ENCODE assay signal across 14 cellular contexts in genomic region chr13:59247166-59247565, GRCh38.
DNase-seq lines count a peak whose midpoint lies in the region; ATAC-seq and TF ChIP-seq lines count a peak whose summit lies in the region.
"Had no signal": no experiment of that assay in that cellular context is flagged by ENCODE, and none has a peak within 500 bp of the region (broad histone marks: within the 10 kb centered on the region; RNA-seq: fewer than 3 reads in every experiment).

No MANE protein-coding gene starts in this region.

- peaks cover 1% of the 10 kb centered on the region for H3K36me3 Mint-ChIP-seq in endodermal cell (ENCODE audit: low read depth)

- H3K9me3 Mint-ChIP-seq in endodermal cell = no peaks in the 10 kb centered on the region
- H3K9me3 Mint-ChIP-seq: activated T-cell treated with anti-CD3 and anti-CD28 coated beads, Interleukin-2, amount 50 U/mL, for 24 hours; T-helper 1 cell treated with Interleukin-12 subunit alpha and Interleukin-12 subunit beta and Interleukin-4 antibody, amounts not matched to agents 30 μg/mL and 1 μg/mL, for 36 hours had no signal

- no peak for ATAC-seq in HG02759 (IDR thresholded peaks at IDR 0.05; ENCODE audit: unreplicated experiment)
- ATAC-seq in HG03135 (IDR thresholded peaks at IDR 0.05; ENCODE audit: unreplicated experiment) = no peak
- ATAC-seq: activated CD4-positive, alpha-beta T cell treated with anti-CD3 and anti-CD28 coated beads for 36 hours had no signal

- intact Hi-C loops in dorsolateral prefrontal cortex (cut with DNase I) = no loop called here
- intact Hi-C loops in colonic mucosa (cut with DNase I) = no loop called here

- no peaks in the 10 kb centered on the region for H3K27me3 Mint-ChIP-seq in endodermal cell (ENCODE audit: insufficient read depth)
- H3K27me3 Mint-ChIP-seq: activated CD4-positive, alpha-beta T cell treated with anti-CD3 and anti-CD28 coated beads for 36 hours; activated T-cell treated with anti-CD3 and anti-CD28 coated beads, Interleukin-2, amount 50 U/mL, for 24 hours had no signal

- TF ChIP-seq CTCF in dorsolateral prefrontal cortex (IDR thresholded peaks at IDR 0.05 in 54 of 56, conservative IDR thresholded peaks at IDR 0.05 in 2 of 56; ENCODE audit: low read depth in 1 of 56, partially characterized antibody in 56 of 56) = no peak
- TF ChIP-seq CTCF in endodermal cell (conservative IDR thresholded peaks at IDR 0.05) = no peak
- no peak for TF ChIP-seq CTCF in colonic mucosa (IDR thresholded peaks at IDR 0.05)

- H3K27me3 ChIP-seq in dorsolateral prefrontal cortex = peaks cover 0 to 5% (median 0%) of the 10 kb centered on the region in 45 donors
- H3K27me3 ChIP-seq in endodermal cell (ENCODE audit: control insufficient read depth, insufficient read depth, low read length, poor library complexity, severe bottlenecking) = peaks cover 25% of the 10 kb centered on the region
- no peaks in the 10 kb centered on the region for H3K27me3 ChIP-seq in colonic mucosa

- H3K27ac ChIP-seq in dorsolateral prefrontal cortex (no peak overlapping the region), endodermal cell (ENCODE audit: low read depth, low read length) (no peak overlapping the region), colonic mucosa (no peak overlapping the region)

- peaks cover 6% of the 10 kb centered on the region for H3K4me1 Mint-ChIP-seq in endodermal cell
- H3K4me1 Mint-ChIP-seq: activated CD4-positive, alpha-beta T cell treated with anti-CD3 and anti-CD28 coated beads for 36 hours had no signal

- H3K9ac ChIP-seq in endodermal cell (ENCODE audit: extremely low read depth, low read length, poor library complexity, severe bottlenecking) (no peak overlapping the region), colonic mucosa (ENCODE audit: low read depth in 2 of 2, low read length in 2 of 2) (no peak overlapping the region)

- no peak overlapping the region for H3K27ac Mint-ChIP-seq in endodermal cell
- H3K27ac Mint-ChIP-seq: activated CD4-positive, alpha-beta T cell treated with anti-CD3 and anti-CD28 coated beads for 36 hours; activated T-cell treated with anti-CD3 and anti-CD28 coated beads, Interleukin-2, amount 50 U/mL, for 24 hours; T-helper 1 cell treated with Interleukin-12 subunit alpha and Interleukin-12 subunit beta and Interleukin-4 antibody, amounts not matched to agents 30 μg/mL and 1 μg/mL, for 36 hours had no signal

- H3K36me3 ChIP-seq in endodermal cell (ENCODE audit: control insufficient read depth, insufficient read depth, low read length) (no peaks in the 10 kb centered on the region), colonic mucosa (no peaks in the 10 kb centered on the region)

- H3K4me1 ChIP-seq in endodermal cell (ENCODE audit: control insufficient read depth, insufficient read depth, low read length) = peaks cover 3% of the 10 kb centered on the region
- H3K4me1 ChIP-seq in colonic mucosa = no peaks in the 10 kb centered on the region

- no peak overlapping the region for H3K4me3 Mint-ChIP-seq in endodermal cell
- H3K4me3 Mint-ChIP-seq: activated CD4-positive, alpha-beta T cell treated with anti-CD3 and anti-CD28 coated beads for 36 hours; activated T-cell treated with anti-CD3 and anti-CD28 coated beads, Interleukin-2, amount 50 U/mL, for 24 hours; T-helper 1 cell treated with Interleukin-12 subunit alpha and Interleukin-12 subunit beta and Interleukin-4 antibody, amounts not matched to agents 30 μg/mL and 1 μg/mL, for 36 hours had no signal

- DNase-seq in Ammon's horn (ENCODE audit: low spot score) (peak; percentile 63), HT-29 (ENCODE audit: low spot score) (peak; percentile 61), dorsolateral prefrontal cortex (peak in 7 of 10 donors; percentile 12 to 62 (median 49)), medulla oblongata (ENCODE audit: extremely low spot score) (peak; percentile 56), endodermal cell (no peak), colonic mucosa (no peak)
- DNase-seq: activated CD4-positive, alpha-beta T cell treated with anti-CD3 and anti-CD28 coated beads for 36 hours; activated T-cell treated with anti-CD3 and anti-CD28 coated beads, Interleukin-2, amount 50 U/mL, for 24 hours; DMS79; erythroblast; mesendoderm had no signal

- WGBS in endodermal cell (ENCODE audit: insufficient coverage in 1 of 2, insufficient read length in 1 of 2), 2 experiments = 91 to 100% methylated on average over 1 to 4 of the region's 4 CpGs

- no peaks in the 10 kb centered on the region for H3K9me3 ChIP-seq in endodermal cell (ENCODE audit: control insufficient read depth, low read length)
- H3K9me3 ChIP-seq in colonic mucosa = no peaks in the 10 kb centered on the region

- H3K4me3 ChIP-seq in dorsolateral prefrontal cortex (no peak overlapping the region), endodermal cell (ENCODE audit: low read length) (no peak overlapping the region), colonic mucosa (no peak overlapping the region)

Comparison
In these comparisons a context has a peak if more than half of its experiments do, and no peak if none do; other contexts are left out.
1. DNase-seq: peak in Ammon's horn (single experiment), HT-29 (single experiment), dorsolateral prefrontal cortex (7 of 10) and medulla oblongata (single experiment); none in endodermal cell (single experiment) and colonic mucosa (single experiment).